18 cellular contexts compared by ENCODE assay signal in the genomic region with DNA sequence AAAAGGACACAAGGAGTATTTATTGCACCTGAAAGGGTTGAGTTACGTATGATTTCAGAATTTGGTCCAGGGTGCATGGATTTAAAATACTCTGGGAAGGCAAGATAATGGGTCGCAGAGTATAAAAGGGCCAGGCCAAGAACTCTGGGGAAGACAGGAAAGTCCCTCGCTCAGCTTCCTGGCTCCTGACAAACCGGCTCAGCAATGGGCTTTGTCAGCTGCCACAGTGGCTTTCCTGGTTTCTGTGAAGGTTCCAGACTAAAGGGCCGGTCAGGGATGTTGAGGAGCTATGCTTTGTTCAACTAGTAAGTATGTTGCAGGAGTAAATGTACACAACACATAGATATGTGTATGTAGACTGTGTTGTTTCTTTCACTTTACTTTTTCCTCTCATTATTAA.
DNase-seq lines count a peak whose midpoint lies in the region; ATAC-seq, FAIRE-seq and TF ChIP-seq lines count a peak whose summit lies in the region.
"Had no signal": no experiment of that assay in that cellular context is flagged by ENCODE, and none has a peak within 500 bp of the region (broad histone marks: within the 10 kb centered on the region; RNA-seq: fewer than 3 reads in every experiment).

No MANE protein-coding gene starts in this region.

- no peaks in the 10 kb centered on the region for H4K20me1 ChIP-seq in GM23338 (replicated peaks; ENCODE audit: insufficient read depth)

- H2AFZ ChIP-seq in GM23338 = no peak overlapping the region
- peak overlapping the region; percentile 71 for H2AFZ ChIP-seq in neuronal stem cell (ENCODE audit: low read length)

- no peak overlapping the region for H3K9ac ChIP-seq in neuronal stem cell (ENCODE audit: low read depth, low read length, poor library complexity)

- H3K4me1 ChIP-seq in GM23338 (ENCODE audit: insufficient read depth) = no peaks in the 10 kb centered on the region
- no peaks in the 10 kb centered on the region for H3K4me1 ChIP-seq in neuronal stem cell (ENCODE audit: control insufficient read depth in 2 of 2, insufficient read depth in 1 of 2, low read depth in 1 of 2, low read length in 2 of 2)

- ATAC-seq in GM23338 = peak; percentile 84
- ATAC-seq in GM21825 (IDR thresholded peaks at IDR 0.05; ENCODE audit: unreplicated experiment) = no peak
- ATAC-seq in GM21360 (IDR thresholded peaks at IDR 0.05; ENCODE audit: unreplicated experiment) = no peak
- no peak for ATAC-seq in HG03460 (IDR thresholded peaks at IDR 0.05; ENCODE audit: unreplicated experiment)
- ATAC-seq: HCT116 had no signal

- no peaks in the 10 kb centered on the region for H3K9me3 ChIP-seq in neuronal stem cell (replicated peaks in 1 of 2; ENCODE audit: control insufficient read depth in 2 of 2, insufficient read depth in 1 of 2, low read depth in 1 of 2, low read length in 2 of 2)

- H2BK12ac ChIP-seq in neuronal stem cell (ENCODE audit: low read length) = no peak overlapping the region

- no peak overlapping the region for H2BK120ac ChIP-seq in neuronal stem cell (ENCODE audit: low read depth, low read length)

- H3K4me1 Mint-ChIP-seq in GM23338 = peaks cover 20% of the 10 kb centered on the region; the same call in 2 of the 3 replicates
- H3K4me1 Mint-ChIP-seq: B cell, IgD-negative memory B cell had no signal

- no CpG with 5 or more reads among the region's 5 CpGs for WGBS in neuronal stem cell (ENCODE audit: extremely low coverage in 2 of 2, insufficient read length in 2 of 2, insufficient replicate concordance in 1 of 2), 2 donors

- H3K4me2 ChIP-seq in GM23338 (no peak overlapping the region), neuronal stem cell (ENCODE audit: insufficient read depth, low read length, poor library complexity, severe bottlenecking) (no peak overlapping the region)

- no peaks in the 10 kb centered on the region for H3K27me3 Mint-ChIP-seq in GM23338 (ENCODE audit: insufficient read depth, low read depth, poor library complexity)
- H3K27me3 Mint-ChIP-seq: B cell, IgD-negative memory B cell had no signal

- no peaks in the 10 kb centered on the region for H3K9me3 Mint-ChIP-seq in GM23338
- H3K9me3 Mint-ChIP-seq: CD4-positive, alpha-beta T cell; IgD-negative memory B cell had no signal

- H3K4me3 ChIP-seq in GM23338 = no peak overlapping the region
- H3K4me3 ChIP-seq in bronchial epithelial cell (ENCODE audit: low read depth, low read length) = no peak overlapping the region
- no peak overlapping the region for H3K4me3 ChIP-seq in neuronal stem cell (ENCODE audit: low read length in 2 of 2)

- FAIRE-seq in bronchial epithelial cell (lab: Jason Lieb, UNC) = no peak
- FAIRE-seq: G401.6, GM12891, H54 had no signal

- H4K8ac ChIP-seq in neuronal stem cell (ENCODE audit: low read depth, low read length) = no peak overlapping the region

- peak; percentile 35 for DNase-seq in GM23338 (ENCODE audit: low spot score)
- DNase-seq in bronchial epithelial cell (ENCODE audit: low read depth) = peak; percentile 5
- DNase-seq in islet precursor cell = peak; percentile 68
- DNase-seq in neuronal stem cell (ENCODE audit: low spot score) = no peak
- DNase-seq in stimulated activated CD8-positive, alpha-beta memory T cell treated with anti-CD3 and anti-CD28 coated beads, Interleukin-4, amount 100 ng/mL, for 48 hours = no peak
- DNase-seq: ACHN; C1 segment of cervical spinal cord; CD4-positive, alpha-beta T cell; DMS79 had no signal

- no peak overlapping the region for H3K23ac ChIP-seq in neuronal stem cell (ENCODE audit: low read depth, low read length, poor library complexity)

- no peaks in the 10 kb centered on the region for H3K27me3 ChIP-seq in GM23338 (ENCODE audit: insufficient read depth)
- no peaks in the 10 kb centered on the region for H3K27me3 ChIP-seq in bronchial epithelial cell (ENCODE audit: control insufficient read depth, insufficient read depth, low read length)
- no peaks in the 10 kb centered on the region for H3K27me3 ChIP-seq in neuronal stem cell (ENCODE audit: control insufficient read depth in 3 of 3, insufficient read depth in 3 of 3, low read depth in 1 of 3, low read length in 3 of 3)

- H3F3A ChIP-seq in GM23338 (replicated peaks; ENCODE audit: low read depth) = no peaks in the 10 kb centered on the region

- H3K4ac ChIP-seq in neuronal stem cell (ENCODE audit: low read length) = no peak overlapping the region

- no peak overlapping the region for H3K4me3 Mint-ChIP-seq in GM23338
- H3K4me3 Mint-ChIP-seq: B cell; CD4-positive, alpha-beta T cell; IgD-negative memory B cell had no signal

- H2AK5ac ChIP-seq in neuronal stem cell (ENCODE audit: low read depth, low read length) = no peak overlapping the region

- TF ChIP-seq CTCF in GM23338 (conservative IDR thresholded peaks at IDR 0.05; ENCODE audit: low read depth in 2 of 2) (no peak), bronchial epithelial cell (IDR thresholded peaks at IDR 0.05; ENCODE audit: insufficient read depth, low read length, severe bottlenecking) (no peak)

- no peak overlapping the region for H2BK5ac ChIP-seq in neuronal stem cell (ENCODE audit: low read length)

- no peaks in the 10 kb centered on the region for H3K79me2 ChIP-seq in GM23338 (replicated peaks; ENCODE audit: insufficient read depth)

- no peaks in the 10 kb centered on the region for H3K79me1 ChIP-seq in neuronal stem cell (ENCODE audit: low read depth, low read length)

- H3K14ac ChIP-seq in neuronal stem cell (ENCODE audit: low read length) = no peak overlapping the region

- no peaks in the 10 kb centered on the region for H3K36me3 Mint-ChIP-seq in GM23338 (ENCODE audit: low read depth)
- H3K36me3 Mint-ChIP-seq: IgD-negative memory B cell had no signal

- no peak overlapping the region for H4K91ac ChIP-seq in neuronal stem cell (ENCODE audit: low read depth, low read length, poor library complexity)

- H3K27ac Mint-ChIP-seq in GM23338 = peak overlapping the region; percentile 22; the same call in 1 of the 2 replicates
- H3K27ac Mint-ChIP-seq: B cell; CD4-positive, alpha-beta T cell; IgD-negative memory B cell had no signal

- H3K27ac ChIP-seq in GM23338 (ENCODE audit: low read depth) (no peak overlapping the region), neuronal stem cell (replicated peaks; ENCODE audit: low read length) (no peak overlapping the region)

- H3K18ac ChIP-seq in neuronal stem cell (ENCODE audit: low read length) = no peak overlapping the region

- H3K36me3 ChIP-seq in GM23338 (ENCODE audit: insufficient read depth) = no peaks in the 10 kb centered on the region
- H3K36me3 ChIP-seq in bronchial epithelial cell (ENCODE audit: control insufficient read depth, insufficient read depth, low read length) = no peaks in the 10 kb centered on the region
- no peaks in the 10 kb centered on the region for H3K36me3 ChIP-seq in neuronal stem cell (replicated peaks in 1 of 2; ENCODE audit: control insufficient read depth in 2 of 2, insufficient read depth in 2 of 2, low read length in 2 of 2)

- H3K9me2 ChIP-seq in GM23338 (ENCODE audit: insufficient read depth) = no peaks in the 10 kb centered on the region

- H2BK15ac ChIP-seq in neuronal stem cell (ENCODE audit: low read length) = no peak overlapping the region

TF ChIP-seq in GM23338, 12 proteins besides CTCF, POLR2A, EP300 and RAD21 (continues in another document):
- no peak for TF ChIP-seq NANOG (IDR thresholded peaks at IDR 0.05; ENCODE audit: borderline replicate concordance)
- no peak for TF ChIP-seq ZNF114 (CRISPR knock-in tag; IDR thresholded peaks at IDR 0.05)
- TF ChIP-seq, protein P1, sequence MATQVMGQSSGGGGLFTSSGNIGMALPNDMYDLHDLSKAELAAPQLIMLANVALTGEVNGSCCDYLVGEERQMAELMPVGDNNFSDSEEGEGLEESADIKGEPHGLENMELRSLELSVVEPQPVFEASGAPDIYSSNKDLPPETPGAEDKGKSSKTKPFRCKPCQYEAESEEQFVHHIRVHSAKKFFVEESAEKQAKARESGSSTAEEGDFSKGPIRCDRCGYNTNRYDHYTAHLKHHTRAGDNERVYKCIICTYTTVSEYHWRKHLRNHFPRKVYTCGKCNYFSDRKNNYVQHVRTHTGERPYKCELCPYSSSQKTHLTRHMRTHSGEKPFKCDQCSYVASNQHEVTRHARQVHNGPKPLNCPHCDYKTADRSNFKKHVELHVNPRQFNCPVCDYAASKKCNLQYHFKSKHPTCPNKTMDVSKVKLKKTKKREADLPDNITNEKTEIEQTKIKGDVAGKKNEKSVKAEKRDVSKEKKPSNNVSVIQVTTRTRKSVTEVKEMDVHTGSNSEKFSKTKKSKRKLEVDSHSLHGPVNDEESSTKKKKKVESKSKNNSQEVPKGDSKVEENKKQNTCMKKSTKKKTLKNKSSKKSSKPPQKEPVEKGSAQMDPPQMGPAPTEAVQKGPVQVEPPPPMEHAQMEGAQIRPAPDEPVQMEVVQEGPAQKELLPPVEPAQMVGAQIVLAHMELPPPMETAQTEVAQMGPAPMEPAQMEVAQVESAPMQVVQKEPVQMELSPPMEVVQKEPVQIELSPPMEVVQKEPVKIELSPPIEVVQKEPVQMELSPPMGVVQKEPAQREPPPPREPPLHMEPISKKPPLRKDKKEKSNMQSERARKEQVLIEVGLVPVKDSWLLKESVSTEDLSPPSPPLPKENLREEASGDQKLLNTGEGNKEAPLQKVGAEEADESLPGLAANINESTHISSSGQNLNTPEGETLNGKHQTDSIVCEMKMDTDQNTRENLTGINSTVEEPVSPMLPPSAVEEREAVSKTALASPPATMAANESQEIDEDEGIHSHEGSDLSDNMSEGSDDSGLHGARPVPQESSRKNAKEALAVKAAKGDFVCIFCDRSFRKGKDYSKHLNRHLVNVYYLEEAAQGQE (IDR thresholded peaks at IDR 0.05; ENCODE audit: unreplicated experiment) = no peak
- no peak for TF ChIP-seq EZH2 (IDR thresholded peaks at IDR 0.05; ENCODE audit: low read depth, unreplicated experiment)
- TF ChIP-seq CREB1 (CRISPR knock-in tag; IDR thresholded peaks at IDR 0.05; ENCODE audit: low read depth) = no peak

Comparison
In these comparisons a context has a peak if more than half of its experiments do, and no peak if none do; other contexts are left out.
1. DNase-seq: peak in GM23338 (single experiment), bronchial epithelial cell (single experiment) and islet precursor cell (single experiment); none in neuronal stem cell (single experiment) and stimulated activated CD8-positive, alpha-beta memory T cell treated with anti-CD3 and anti-CD28 coated beads, Interleukin-4, amount 100 ng/mL, for 48 hours (single experiment).